Comparison of ENCODE assay signal across 8 cellular contexts in the genomic region with DNA sequence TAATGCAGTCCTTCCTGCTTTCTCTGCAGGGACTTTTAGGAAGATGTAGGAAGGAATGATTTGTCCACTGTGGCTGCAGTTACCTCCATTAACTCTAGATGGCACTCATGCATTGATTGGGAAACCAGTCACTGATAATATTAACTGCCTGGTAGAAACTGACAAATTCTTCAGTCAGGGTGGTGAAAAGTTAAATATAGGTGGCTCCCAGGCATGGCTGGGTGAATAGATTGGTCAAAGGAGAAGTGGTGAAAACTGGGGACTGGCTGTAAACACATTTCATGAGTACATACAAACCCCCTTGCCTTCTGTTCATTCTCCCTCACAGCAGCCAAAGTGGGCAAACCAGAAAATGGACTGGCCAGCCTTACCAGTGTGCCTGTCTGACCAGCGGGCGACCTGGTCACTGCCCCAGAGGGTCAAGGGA.
DNase-seq lines count a peak whose midpoint lies in the region; ATAC-seq and TF ChIP-seq lines count a peak whose summit lies in the region.

No MANE protein-coding gene starts in this region.

- H3K27me3 ChIP-seq in naive thymus-derived CD4-positive, alpha-beta T cell (ENCODE audit: control insufficient read depth in 2 of 2, insufficient read depth in 2 of 2, low read length in 2 of 2): no peaks in the 10 kb centered on the region

- no peaks in the 10 kb centered on the region for H3K4me1 ChIP-seq in naive thymus-derived CD4-positive, alpha-beta T cell (ENCODE audit: control insufficient read depth in 2 of 2, insufficient read depth in 2 of 2, low read length in 2 of 2)

- no peaks in the 10 kb centered on the region for H3K36me3 ChIP-seq in naive thymus-derived CD4-positive, alpha-beta T cell (ENCODE audit: control insufficient read depth in 2 of 3, insufficient read depth in 3 of 3, low read length in 3 of 3)

- peaks cover 0 to 20% (median 0%) of the 10 kb centered on the region in 5 donors for H3K27me3 Mint-ChIP-seq in naive thymus-derived CD4-positive, alpha-beta T cell

- intact Hi-C loops in naive thymus-derived CD4-positive, alpha-beta T cell (cut with micrococcal nuclease): loop anchor here in 1 of 2 donors (5.0 kb wide), 1 partner anchor 284 kb away; no protein-coding TSS in a partner anchor

- peak; percentile 68 for TF ChIP-seq CTCF in NB4 (IDR thresholded peaks at IDR 0.05; ENCODE audit: low read depth, low read length)
- TF ChIP-seq CTCF in foreskin fibroblast (IDR thresholded peaks at IDR 0.05; ENCODE audit: low read depth, low read length): peak; percentile 85

- no peak for TF ChIP-seq POLR2A in NB4 (IDR thresholded peaks at IDR 0.05; ENCODE audit: extremely low read depth, insufficient read length)

- peak; percentile 72 for DNase-seq in ELR (ENCODE audit: low read depth)
- DNase-seq in NB4 (ENCODE audit: low read depth): peak; percentile 45
- DNase-seq in SW480 (ENCODE audit: low spot score): peak; percentile 62
- DNase-seq in foreskin fibroblast: peak; percentile 55 to 81
- peak; percentile 72 for DNase-seq in pons (ENCODE audit: low spot score)
- no peak for DNase-seq in stimulated activated CD8-positive, alpha-beta memory T cell treated with anti-CD3 and anti-CD28 coated beads, Interleukin-4, amount 100 ng/mL, for 48 hours
- DNase-seq in naive thymus-derived CD4-positive, alpha-beta T cell: no peak

- H3K27ac Mint-ChIP-seq in naive thymus-derived CD4-positive, alpha-beta T cell: no peak overlapping the region

- H3K36me3 Mint-ChIP-seq in naive thymus-derived CD4-positive, alpha-beta T cell: no peaks in the 10 kb centered on the region

- no peak overlapping the region for H3K4me3 ChIP-seq in NB4 (ENCODE audit: low read depth, low read length)
- no peak overlapping the region for H3K4me3 ChIP-seq in foreskin fibroblast (ENCODE audit: low read depth in 1 of 2, low read length in 2 of 2)
- H3K4me3 ChIP-seq in naive thymus-derived CD4-positive, alpha-beta T cell (ENCODE audit: low read length): no peak overlapping the region

- H3K27ac ChIP-seq in naive thymus-derived CD4-positive, alpha-beta T cell (ENCODE audit: low read depth, low read length): no peak overlapping the region

- H3K4me1 Mint-ChIP-seq in naive thymus-derived CD4-positive, alpha-beta T cell: no peaks in the 10 kb centered on the region

- no peak overlapping the region for H3K4me3 Mint-ChIP-seq in naive thymus-derived CD4-positive, alpha-beta T cell

- H3K9me3 Mint-ChIP-seq in naive thymus-derived CD4-positive, alpha-beta T cell: no peaks in the 10 kb centered on the region

- CTCF ChIA-PET in naive thymus-derived CD4-positive, alpha-beta T cell (lab: Charles Lee): no interaction called here

- no peaks in the 10 kb centered on the region for H3K9me3 ChIP-seq in naive thymus-derived CD4-positive, alpha-beta T cell (ENCODE audit: control insufficient read depth in 2 of 3, low read length in 3 of 3)

- POLR2A ChIA-PET in naive thymus-derived CD4-positive, alpha-beta T cell (lab: Charles Lee): no interaction called here

- ATAC-seq in naive thymus-derived CD4-positive, alpha-beta T cell: no peak
- no peak for ATAC-seq in GM21447 (IDR thresholded peaks at IDR 0.05; ENCODE audit: unreplicated experiment)

Comparison
In these comparisons a context has a peak if more than half of its experiments do, and no peak if none do; other contexts are left out.
1. DNase-seq: peak in ELR (single experiment), NB4 (single experiment), SW480 (single experiment), foreskin fibroblast (2 of 2) and pons (single experiment); none in stimulated activated CD8-positive, alpha-beta memory T cell treated with anti-CD3 and anti-CD28 coated beads, Interleukin-4, amount 100 ng/mL, for 48 hours (single experiment) and naive thymus-derived CD4-positive, alpha-beta T cell (0 of 9).